Comparison of ENCODE assay signal across 10 cellular contexts in the genomic region with DNA sequence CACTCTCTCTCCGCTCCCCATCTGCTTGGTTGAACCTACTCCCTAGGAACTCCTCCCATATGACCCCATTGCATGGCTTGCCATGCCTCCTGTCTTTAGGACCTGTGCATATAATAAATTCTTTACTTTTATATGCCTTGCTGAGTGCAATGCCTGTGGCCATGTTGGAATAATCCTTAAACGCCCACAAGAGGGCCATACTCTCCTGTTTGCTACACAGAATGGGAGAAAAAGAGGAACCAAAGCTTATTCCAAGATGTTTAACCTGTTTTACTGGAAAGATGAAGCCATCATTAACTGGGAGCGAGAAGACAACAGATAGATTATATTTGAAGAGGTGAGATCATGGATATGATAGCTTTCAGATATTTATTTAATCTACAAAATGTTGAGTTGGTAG.
A peak's percentile ranks its signal among the peaks of the same experiment; 100 is the strongest.
DNase-seq lines count a peak whose midpoint lies in the region; ATAC-seq and TF ChIP-seq lines count a peak whose summit lies in the region.
"Had no signal": no experiment of that assay in that cellular context is flagged by ENCODE, and none has a peak within 500 bp of the region (broad histone marks: within the 10 kb centered on the region; RNA-seq: fewer than 3 reads in every experiment).

No MANE protein-coding gene starts in this region.

- no peaks in the 10 kb centered on the region for H3K27me3 Mint-ChIP-seq in activated naive CD8-positive, alpha-beta T cell treated with anti-CD3 and anti-CD28 coated beads, Interleukin-2, amount 50 U/mL, for 24 hours

- H3K4me2 ChIP-seq in neural cell (ENCODE audit: low read length) = no peak overlapping the region

- no peak for ATAC-seq in activated naive CD8-positive, alpha-beta T cell treated with anti-CD3 and anti-CD28 coated beads, Interleukin-2, amount 50 U/mL, for 24 hours
- ATAC-seq in HG02759 (IDR thresholded peaks at IDR 0.05; ENCODE audit: unreplicated experiment) = no peak

- H3K9me2 ChIP-seq in neural cell (ENCODE audit: insufficient read depth, low read length) = no peaks in the 10 kb centered on the region

- H3K4me3 ChIP-seq in LNCaP clone FGC (ENCODE audit: low read depth, low read length) (no peak overlapping the region), neural cell (ENCODE audit: low read length) (no peak overlapping the region)
- H3K4me3 ChIP-seq: suprapubic skin had no signal

- peak; percentile 24 for TF ChIP-seq RAD21 in neural cell (conservative IDR thresholded peaks at IDR 0.05)

- no peaks in the 10 kb centered on the region for H3K27me3 ChIP-seq in neural cell (ENCODE audit: insufficient read depth, low read depth, low read length)
- H3K27me3 ChIP-seq: suprapubic skin had no signal

- no peaks in the 10 kb centered on the region for H3K4me1 Mint-ChIP-seq in activated naive CD8-positive, alpha-beta T cell treated with anti-CD3 and anti-CD28 coated beads, Interleukin-2, amount 50 U/mL, for 24 hours

- H2AFZ ChIP-seq in neural cell (ENCODE audit: low read depth, low read length) = no peak overlapping the region

- H3F3A ChIP-seq in neural cell (ENCODE audit: insufficient read depth, low read length, poor library complexity, severe bottlenecking) = no peaks in the 10 kb centered on the region

- no peaks in the 10 kb centered on the region for H4K20me1 ChIP-seq in neural cell (ENCODE audit: insufficient read depth)

- DNase-seq in GM10266 (ENCODE audit: extremely low spot score) (no peak), LNCaP clone FGC (ENCODE audit: low read depth) (peak; percentile 51), cerebellar cortex (ENCODE audit: low spot score) (peak; percentile 8), putamen (ENCODE audit: low spot score) (no peak)
- no peak for DNase-seq in activated naive CD8-positive, alpha-beta T cell treated with anti-CD3 and anti-CD28 coated beads, Interleukin-2, amount 50 U/mL, for 24 hours
- DNase-seq: NCI-H774 had no signal

- H3K36me3 ChIP-seq in neural cell (ENCODE audit: insufficient read depth, low read length) = no peaks in the 10 kb centered on the region
- H3K36me3 ChIP-seq: suprapubic skin had no signal

- no peak overlapping the region for H3K27ac ChIP-seq in neural cell (ENCODE audit: low read length)
- H3K27ac ChIP-seq: suprapubic skin had no signal

- H3K27ac Mint-ChIP-seq in activated naive CD8-positive, alpha-beta T cell treated with anti-CD3 and anti-CD28 coated beads, Interleukin-2, amount 50 U/mL, for 24 hours = no peak overlapping the region
- H3K27ac Mint-ChIP-seq: activated T-helper 1 cell treated with anti-CD3 and anti-CD28 coated beads, Interleukin-12 subunit alpha, Interleukin-12 subunit beta, Interleukin-2, Interleukin-4 antibody, amounts not matched to agents 30 ng/mL and 10 ng/mL and 1 ng/mL, durations not matched to agents 14 hours and 24 hours and 36 hours had no signal

- no peaks in the 10 kb centered on the region for H3K36me3 Mint-ChIP-seq in activated naive CD8-positive, alpha-beta T cell treated with anti-CD3 and anti-CD28 coated beads, Interleukin-2, amount 50 U/mL, for 24 hours (ENCODE audit: low read depth)

- no peak overlapping the region for H3K4me3 Mint-ChIP-seq in activated naive CD8-positive, alpha-beta T cell treated with anti-CD3 and anti-CD28 coated beads, Interleukin-2, amount 50 U/mL, for 24 hours
- H3K4me3 Mint-ChIP-seq: activated T-helper 1 cell treated with anti-CD3 and anti-CD28 coated beads, Interleukin-12 subunit alpha, Interleukin-12 subunit beta, Interleukin-2, Interleukin-4 antibody, amounts not matched to agents 30 ng/mL and 10 ng/mL and 1 ng/mL, durations not matched to agents 14 hours and 24 hours and 36 hours had no signal

- no peaks in the 10 kb centered on the region for H3K79me2 ChIP-seq in neural cell (replicated peaks; ENCODE audit: insufficient read depth, low read length)

- no peak for TF ChIP-seq EP300 in neural cell (conservative IDR thresholded peaks at IDR 0.05; ENCODE audit: poor library complexity, severe bottlenecking)

- TF ChIP-seq CTCF in GM10266 (IDR thresholded peaks at IDR 0.05; ENCODE audit: control insufficient read depth, insufficient read depth, low read depth, missing control alignments) (peak; percentile 6), LNCaP clone FGC (IDR thresholded peaks at IDR 0.05; ENCODE audit: control insufficient read depth, extremely low read depth, insufficient read depth) (peak; percentile 31), neural cell (IDR thresholded peaks at IDR 0.05; ENCODE audit: poor library complexity, severe bottlenecking) (peak; percentile 28)

- H3K9me3 ChIP-seq in neural cell (ENCODE audit: low read length) = no peaks in the 10 kb centered on the region
- H3K9me3 ChIP-seq: suprapubic skin had no signal

- no peak overlapping the region for H3K9ac ChIP-seq in neural cell (ENCODE audit: low read length)

- peaks cover 18% of the 10 kb centered on the region for H3K9me3 Mint-ChIP-seq in activated naive CD8-positive, alpha-beta T cell treated with anti-CD3 and anti-CD28 coated beads, Interleukin-2, amount 50 U/mL, for 24 hours

TF ChIP-seq in neural cell, 6 proteins besides CTCF, POLR2A, EP300 and RAD21:
- peak; percentile 29 for TF ChIP-seq SMC3 (conservative IDR thresholded peaks at IDR 0.05; ENCODE audit: poor library complexity)
- no peak for TF ChIP-seq EZH2 (IDR thresholded peaks at IDR 0.05; ENCODE audit: borderline replicate concordance, insufficient read depth, low read length, poor library complexity, severe bottlenecking)

Comparison
In these comparisons a context has a peak if more than half of its experiments do, and no peak if none do; other contexts are left out.
1. DNase-seq: peak in LNCaP clone FGC (single experiment) and cerebellar cortex (single experiment); none in GM10266 (single experiment), activated naive CD8-positive, alpha-beta T cell treated with anti-CD3 and anti-CD28 coated beads, Interleukin-2, amount 50 U/mL, for 24 hours (single experiment) and putamen (single experiment).
2. Peak in every context shown above with its lines, with median percentiles within 50 percentile points of each other: CTCF ChIP-seq.